Comparison of ENCODE assay signal across 8 cellular contexts in genomic region chr4:168569066-168569908, GRCh38.
A peak's percentile ranks its signal among the peaks of the same experiment; 100 is the strongest.
DNase-seq lines count a peak whose midpoint lies in the region; ATAC-seq, FAIRE-seq and TF ChIP-seq lines count a peak whose summit lies in the region.

No MANE protein-coding gene starts in this region.

- H3K36me3 ChIP-seq in osteoblast (ENCODE audit: insufficient read depth, low read length) = no peaks in the 10 kb centered on the region

- H2AFZ ChIP-seq in osteoblast (ENCODE audit: low read length) = peak overlapping the region; percentile 82

- peak overlapping the region; percentile 44 for H3K4me2 ChIP-seq in osteoblast (ENCODE audit: insufficient read depth, low read length)

- DNase-seq in ELR (ENCODE audit: low read depth) = peak; percentile 61
- peak; percentile 36 for DNase-seq in NCI-H2196 (lab: John Stamatoyannopoulos, UW; ENCODE audit: unreplicated experiment)
- DNase-seq in cerebellum (ENCODE audit: low spot score) = peak; percentile 13
- no peak for DNase-seq in osteoblast (ENCODE audit: insufficient read length, low spot score, missing footprints)
- DNase-seq in D721Med (ENCODE audit: insufficient read length, low spot score) = no peak
- no peak for DNase-seq in pons (ENCODE audit: low spot score)
- DNase-seq in AML-193 (lab: John Stamatoyannopoulos, UW) = no peak

- no peaks in the 10 kb centered on the region for H4K20me1 ChIP-seq in osteoblast (ENCODE audit: insufficient read depth, low read length)

- FAIRE-seq in D721Med (lab: Jason Lieb, UNC) = no peak

- no peaks in the 10 kb centered on the region for H3K79me2 ChIP-seq in osteoblast (ENCODE audit: insufficient read depth, low read length)

- H3K4me1 ChIP-seq in osteoblast (ENCODE audit: insufficient read depth, low read length) = peaks cover 18% of the 10 kb centered on the region

- H3K4me3 ChIP-seq in osteoblast (ENCODE audit: insufficient read depth, low read length) = peak overlapping the region; percentile 24

- no peaks in the 10 kb centered on the region for H3K9me3 ChIP-seq in osteoblast (ENCODE audit: low read depth, low read length)

- H3K27ac ChIP-seq in osteoblast (ENCODE audit: low read depth, low read length) = peak overlapping the region; percentile 15

- ATAC-seq in GM19023 (IDR thresholded peaks at IDR 0.05; ENCODE audit: unreplicated experiment) = no peak

- TF ChIP-seq CTCF in osteoblast (IDR thresholded peaks at IDR 0.05; ENCODE audit: extremely low read depth, low read depth, low read length) (no peak), D721Med (IDR thresholded peaks at IDR 0.05; ENCODE audit: insufficient read depth, missing control alignments) (no peak)

- H3K27me3 ChIP-seq in osteoblast (ENCODE audit: insufficient read depth, low read length) = no peaks in the 10 kb centered on the region

Comparison
In these comparisons a context has a peak if more than half of its experiments do, and no peak if none do; other contexts are left out.
1. DNase-seq: peak in ELR (single experiment), NCI-H2196 (single experiment) and cerebellum (single experiment); none in osteoblast (single experiment), D721Med (single experiment), pons (single experiment) and AML-193 (0 of 2).